28 cellular contexts compared by ENCODE assay signal in the genomic region with DNA sequence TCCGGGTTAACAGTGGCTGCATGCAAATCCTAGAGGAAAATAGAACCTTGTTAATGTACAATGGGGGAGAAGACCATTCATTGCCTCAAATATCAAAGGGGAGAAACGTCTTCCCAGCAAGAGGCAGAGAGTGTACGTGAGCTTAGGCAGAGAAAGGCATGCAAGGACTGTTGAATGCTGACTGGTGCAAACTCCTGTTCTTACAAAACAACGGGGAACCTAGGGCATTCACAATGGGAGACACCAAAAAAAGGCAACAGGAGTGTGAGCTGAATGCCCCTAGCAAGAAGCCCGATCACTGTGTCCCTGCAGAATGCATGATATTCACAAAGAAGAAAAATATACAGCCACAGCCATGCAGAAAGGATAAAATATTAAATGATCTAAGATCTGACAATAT.
"Had no signal": no experiment of that assay in that cellular context is flagged by ENCODE, and none has a peak within 500 bp of the region (broad histone marks: within the 10 kb centered on the region; RNA-seq: fewer than 3 reads in every experiment).

No MANE protein-coding gene starts in this region.

- H3K4me1 Mint-ChIP-seq: activated B cell treated with CpG ODN at 0.5 μM for 24 hours; activated CD4-positive, alpha-beta T cell treated with anti-CD3 and anti-CD28 coated beads for 36 hours; naive thymus-derived CD4-positive, alpha-beta T cell; stimulated activated effector memory CD8-positive, alpha-beta T cell treated with anti-CD3 and anti-CD28 coated beads, Interleukin-12 subunit alpha, Interleukin-12 subunit beta, amount 100 ng/mL, for 72 hours had no signal

- H3K36me3 Mint-ChIP-seq: naive thymus-derived CD4-positive, alpha-beta T cell; stimulated activated effector memory CD8-positive, alpha-beta T cell treated with anti-CD3 and anti-CD28 coated beads, Interleukin-12 subunit alpha, Interleukin-12 subunit beta, amount 100 ng/mL, for 72 hours had no signal

- H3K9me3 ChIP-seq: lower lobe of right lung, stomach, testis, uterus had no signal

- H3K36me3 ChIP-seq: uterus had no signal

- H3K27me3 ChIP-seq: hepatocyte, stomach, testis, uterus had no signal

- H3K4me3 ChIP-seq: hepatocyte, lower lobe of right lung, stomach, testis, uterus had no signal

- H3K4me1 ChIP-seq: lower lobe of right lung, uterus had no signal

- H3K9me3 Mint-ChIP-seq: activated B cell treated with CpG ODN at 0.5 μM for 24 hours; activated T-cell treated with anti-CD3 and anti-CD28 coated beads, Interleukin-2, amount 50 U/mL, for 4 hours; activated T-helper 2 cell treated with anti-CD3 and anti-CD28 coated beads, Interferon-gamma antibody, Interleukin-2, Interleukin-4, amounts not matched to agents 10 μg/mL and 5 μg/mL and 100 μg/mL, durations not matched to agents 14 hours and 24 hours and 36 hours; naive thymus-derived CD4-positive, alpha-beta T cell; neural crest cell; stimulated activated effector memory CD8-positive, alpha-beta T cell treated with anti-CD3 and anti-CD28 coated beads, Interleukin-12 subunit alpha, Interleukin-12 subunit beta, amount 100 ng/mL, for 72 hours had no signal

- H3K27ac Mint-ChIP-seq: activated B cell treated with CpG ODN at 0.5 μM for 24 hours; activated CD4-positive, alpha-beta T cell treated with anti-CD3 and anti-CD28 coated beads for 36 hours; activated T-helper 2 cell treated with anti-CD3 and anti-CD28 coated beads, Interferon-gamma antibody, Interleukin-2, Interleukin-4, amounts not matched to agents 10 μg/mL and 5 μg/mL and 100 μg/mL, durations not matched to agents 14 hours and 24 hours and 36 hours; naive thymus-derived CD4-positive, alpha-beta T cell; stimulated activated effector memory CD8-positive, alpha-beta T cell treated with anti-CD3 and anti-CD28 coated beads, Interleukin-12 subunit alpha, Interleukin-12 subunit beta, amount 100 ng/mL, for 72 hours had no signal

- H3K4me3 Mint-ChIP-seq: activated B cell treated with CpG ODN at 0.5 μM for 24 hours; activated CD4-positive, alpha-beta T cell treated with anti-CD3 and anti-CD28 coated beads for 36 hours; activated T-cell treated with anti-CD3 and anti-CD28 coated beads, Interleukin-2, amount 50 U/mL, for 4 hours; naive thymus-derived CD4-positive, alpha-beta T cell; neural crest cell; stimulated activated effector memory CD8-positive, alpha-beta T cell treated with anti-CD3 and anti-CD28 coated beads, Interleukin-12 subunit alpha, Interleukin-12 subunit beta, amount 100 ng/mL, for 72 hours had no signal

- ATAC-seq: activated CD4-positive, alpha-beta T cell treated with anti-CD3 and anti-CD28 coated beads for 36 hours; activated T-cell treated with anti-CD3 and anti-CD28 coated beads, Interleukin-2, amount 50 U/mL, for 4 hours; esophagus mucosa; left lobe of liver; lower lobe of right lung; naive thymus-derived CD4-positive, alpha-beta T cell; sciatic nerve; stimulated activated effector memory CD8-positive, alpha-beta T cell treated with anti-CD3 and anti-CD28 coated beads, Interleukin-12 subunit alpha, Interleukin-12 subunit beta, amount 100 ng/mL, for 72 hours had no signal

- DNase-seq: activated B cell treated with CpG ODN at 0.5 μM for 24 hours; activated CD4-positive, alpha-beta T cell treated with anti-CD3 and anti-CD28 coated beads for 36 hours; activated CD4-positive, alpha-beta T cell treated with anti-CD3 and anti-CD28 coated beads, Interleukin-2, amount 50 U/mL, for 4 hours; activated CD8-positive, alpha-beta memory T cell treated with anti-CD3 and anti-CD28 coated beads for 24 hours; activated CD8-positive, alpha-beta memory T cell treated with anti-CD3 and anti-CD28 coated beads, Interleukin-2, amount 50 U/mL, for 4 hours; activated naive CD4-positive, alpha-beta T cell treated with Interleukin-2 at 50 U/mL for 16 hours; activated T-cell treated with anti-CD3 and anti-CD28 coated beads, Interleukin-2, amount 50 U/mL, for 4 hours; amygdala; dermis blood vessel endothelial cell; effector memory CD4-positive, alpha-beta T cell; glutamatergic neuron; kidney; lower lobe of right lung; naive thymus-derived CD4-positive, alpha-beta T cell; small intestine; stimulated activated CD4-positive, alpha-beta T cell treated with anti-CD3 and anti-CD28 coated beads, Interleukin-2, amount 100 ng/mL, for 24 hours; stomach; T-helper 9 cell; testis; trophoblast cell; uterus had no signal

- H3K27ac ChIP-seq: hepatocyte, lower lobe of right lung, stomach, testis, uterus had no signal
